In genomic region chrX:8988456-8988855, GRCh38 we compare ENCODE assay signal across 14 cellular contexts. TPM values are rescaled to one million over a fixed set of nuclear protein-coding genes. Genes with fewer than 3 reads are reported as not detected.
DNase-seq lines count a peak whose midpoint lies in the region; ATAC-seq, FAIRE-seq and TF ChIP-seq lines count a peak whose summit lies in the region.
"Had no signal": no experiment of that assay in that cellular context is flagged by ENCODE, and none has a peak within 500 bp of the region (broad histone marks: within the 10 kb centered on the region; RNA-seq: fewer than 3 reads in every experiment).

No MANE protein-coding gene starts in this region.

- H3K4me1 ChIP-seq in astrocyte (ENCODE audit: insufficient read depth, low read length): no peaks in the 10 kb centered on the region
- no peaks in the 10 kb centered on the region for H3K4me1 ChIP-seq in left lung

- H3K27me3 Mint-ChIP-seq in activated CD8-positive, alpha-beta memory T cell treated with anti-CD3 and anti-CD28 coated beads, Interleukin-2, amount 10 ng/mL, durations not matched to agents 7 days and 5 days: no peaks in the 10 kb centered on the region
- H3K27me3 Mint-ChIP-seq in astrocyte (ENCODE audit: low read depth, unreplicated experiment): no peaks in the 10 kb centered on the region

- H3K4me2 ChIP-seq in astrocyte (ENCODE audit: low read length): no peak overlapping the region
- H3K4me2 ChIP-seq: KMS-11 had no signal

- TF ChIP-seq CTCF in astrocyte (IDR thresholded peaks at IDR 0.05; ENCODE audit: insufficient read depth, low read depth, low read length) (no peak), left lung (IDR thresholded peaks at IDR 0.05) (no peak)

- ATAC-seq in activated CD8-positive, alpha-beta memory T cell treated with anti-CD3 and anti-CD28 coated beads, Interleukin-2, amount 10 ng/mL, durations not matched to agents 7 days and 5 days: no peak
- peak; percentile 94 for ATAC-seq in left lung

- peaks cover 4% of the 10 kb centered on the region for H3K4me1 Mint-ChIP-seq in activated CD8-positive, alpha-beta memory T cell treated with anti-CD3 and anti-CD28 coated beads, Interleukin-2, amount 10 ng/mL, durations not matched to agents 7 days and 5 days
- H3K4me1 Mint-ChIP-seq in astrocyte (ENCODE audit: low read depth, unreplicated experiment): no peaks in the 10 kb centered on the region

- peak; percentile 59 for DNase-seq in activated CD8-positive, alpha-beta memory T cell treated with anti-CD3 and anti-CD28 coated beads for 24 hours
- no peak for DNase-seq in activated CD8-positive, alpha-beta memory T cell treated with anti-CD3 and anti-CD28 coated beads, Interleukin-2, amount 10 ng/mL, durations not matched to agents 7 days and 5 days
- DNase-seq in astrocyte (ENCODE audit: low read depth) (peak; percentile 23), left lung (peak in 1 of 2 donors; percentile 51), ureter (ENCODE audit: low spot score) (peak; percentile 74), inferior parietal cortex (ENCODE audit: extremely low spot score) (no peak), NCI-H748 treated with DMSO at 0.1 percent for 48 hours (lab: John Stamatoyannopoulos, UW) (no peak), NCI-H748 (lab: John Stamatoyannopoulos, UW; ENCODE audit: unreplicated experiment) (no peak)
- DNase-seq: dermis blood vessel endothelial cell had no signal

- no peaks in the 10 kb centered on the region for H3K9me3 Mint-ChIP-seq in activated CD8-positive, alpha-beta memory T cell treated with anti-CD3 and anti-CD28 coated beads, Interleukin-2, amount 10 ng/mL, durations not matched to agents 7 days and 5 days (ENCODE audit: low read depth)
- H3K9me3 Mint-ChIP-seq in astrocyte (ENCODE audit: unreplicated experiment): no peaks in the 10 kb centered on the region
- H3K9me3 Mint-ChIP-seq: neural crest cell; T-helper 2 cell treated with Interferon-gamma antibody and Interleukin-4, amounts not matched to agents 5 μg/mL and 100 μg/mL, for 36 hours had no signal

- intact Hi-C loops in left lung (cut with DNase I): no loop called here

- H3K36me3 Mint-ChIP-seq in activated CD8-positive, alpha-beta memory T cell treated with anti-CD3 and anti-CD28 coated beads, Interleukin-2, amount 10 ng/mL, durations not matched to agents 7 days and 5 days: no peaks in the 10 kb centered on the region
- no peaks in the 10 kb centered on the region for H3K36me3 Mint-ChIP-seq in astrocyte (ENCODE audit: low read depth, unreplicated experiment)

- no peak overlapping the region for H3K27ac ChIP-seq in astrocyte (ENCODE audit: low read depth, low read length)
- no peak overlapping the region for H3K27ac ChIP-seq in left lung
- H3K27ac ChIP-seq: C4-2B, KMS-11, tibial nerve had no signal

- no peak overlapping the region for H2AFZ ChIP-seq in astrocyte (ENCODE audit: low read depth, low read length)

- no peaks in the 10 kb centered on the region for H3K79me2 ChIP-seq in astrocyte (ENCODE audit: insufficient read depth, low read length)

- H3K27ac Mint-ChIP-seq in activated CD8-positive, alpha-beta memory T cell treated with anti-CD3 and anti-CD28 coated beads, Interleukin-2, amount 10 ng/mL, durations not matched to agents 7 days and 5 days: no peak overlapping the region
- H3K27ac Mint-ChIP-seq in astrocyte (ENCODE audit: unreplicated experiment): no peak overlapping the region
- H3K27ac Mint-ChIP-seq: T-helper 2 cell treated with Interferon-gamma antibody and Interleukin-4, amounts not matched to agents 5 μg/mL and 100 μg/mL, for 36 hours had no signal

- H4K20me1 ChIP-seq in astrocyte (ENCODE audit: insufficient read depth, low read length): no peaks in the 10 kb centered on the region

- H3K9ac ChIP-seq in astrocyte (ENCODE audit: low read length): no peak overlapping the region
- H3K9ac ChIP-seq: KMS-11 had no signal

- H3K4me3 Mint-ChIP-seq in activated CD8-positive, alpha-beta memory T cell treated with anti-CD3 and anti-CD28 coated beads, Interleukin-2, amount 10 ng/mL, durations not matched to agents 7 days and 5 days: no peak overlapping the region
- no peak overlapping the region for H3K4me3 Mint-ChIP-seq in astrocyte (ENCODE audit: unreplicated experiment)
- H3K4me3 Mint-ChIP-seq: neural crest cell; T-helper 2 cell treated with Interferon-gamma antibody and Interleukin-4, amounts not matched to agents 5 μg/mL and 100 μg/mL, for 36 hours had no signal

- H3K9me3 ChIP-seq in astrocyte (ENCODE audit: insufficient read depth, low read depth, low read length): no peaks in the 10 kb centered on the region
- H3K9me3 ChIP-seq in left lung: no peaks in the 10 kb centered on the region
- H3K9me3 ChIP-seq: tibial nerve had no signal

- H3K27me3 ChIP-seq in astrocyte (ENCODE audit: insufficient read depth, low read length) (no peaks in the 10 kb centered on the region), left lung (no peaks in the 10 kb centered on the region)
- H3K27me3 ChIP-seq: tibial nerve had no signal

- no peak for FAIRE-seq in astrocyte (lab: Jason Lieb, UNC)

- H3K36me3 ChIP-seq in astrocyte (ENCODE audit: insufficient read depth, low read length) (no peaks in the 10 kb centered on the region), left lung (no peaks in the 10 kb centered on the region)
- H3K36me3 ChIP-seq: tibial nerve had no signal

- CTCF ChIA-PET in activated CD8-positive, alpha-beta memory T cell treated with anti-CD3 and anti-CD28 coated beads, Interleukin-2, amount 10 ng/mL, durations not matched to agents 7 days and 5 days (lab: Charles Lee): no interaction called here

- H3K4me3 ChIP-seq in astrocyte (ENCODE audit: insufficient read depth, low read depth, low read length) (no peak overlapping the region), left lung (no peak overlapping the region)
- H3K4me3 ChIP-seq: tibial nerve had no signal

RNA-seq across cellular contexts. Expression of gene FAM9B, which starts 45.5 kb away (rescaled TPM):
- total RNA-seq in activated CD8-positive, alpha-beta memory T cell treated with anti-CD3 and anti-CD28 coated beads, Interleukin-2, amount 10 ng/mL, durations not matched to agents 7 days and 5 days: not detected
- not detected in 2 replicates for total RNA-seq in astrocyte
- total RNA-seq in left lung: under 1 TPM in 1 of 2 donors, not detected in 1; 0.16 TPM
- total RNA-seq in ureter: 0.65 TPM
- total RNA-seq: dermis blood vessel endothelial cell, neural crest cell, tibial nerve had no signal

Comparison
In these comparisons a context has a peak if more than half of its experiments do, and no peak if none do; other contexts are left out.
1. DNase-seq: peak in activated CD8-positive, alpha-beta memory T cell treated with anti-CD3 and anti-CD28 coated beads for 24 hours (single experiment), astrocyte (single experiment) and ureter (single experiment); none in activated CD8-positive, alpha-beta memory T cell treated with anti-CD3 and anti-CD28 coated beads, Interleukin-2, amount 10 ng/mL, durations not matched to agents 7 days and 5 days (single experiment), inferior parietal cortex (single experiment), NCI-H748 treated with DMSO at 0.1 percent for 48 hours (single experiment) and NCI-H748 (single experiment).